ENCODE assay signal across 19 cellular contexts in the genomic region with DNA sequence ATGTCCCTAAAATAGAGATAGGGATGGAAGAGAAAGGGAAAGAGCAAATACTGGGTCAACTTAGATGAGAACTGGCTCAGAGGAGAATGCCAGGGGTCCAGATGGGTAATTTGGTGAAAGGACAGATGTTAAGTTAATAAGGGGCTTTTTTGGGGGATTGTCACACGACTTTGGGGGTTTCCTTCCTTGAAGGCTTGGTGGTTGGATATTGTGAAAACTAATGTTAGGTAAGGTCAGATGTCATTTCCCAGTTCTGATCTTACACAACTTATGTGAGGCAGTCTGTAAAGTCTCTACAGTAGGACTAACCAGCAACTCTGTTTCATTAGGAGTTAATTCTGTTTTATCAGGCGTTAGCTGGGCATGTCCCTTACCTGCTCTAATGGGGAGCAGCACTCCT.
"Had no signal": no experiment of that assay in that cellular context is flagged by ENCODE, and none has a peak within 500 bp of the region (broad histone marks: within the 10 kb centered on the region; RNA-seq: fewer than 3 reads in every experiment).

No MANE protein-coding gene starts in this region.

- H3K27ac ChIP-seq: esophagus muscularis mucosa, foreskin keratinocyte, gastroesophageal sphincter, heart left ventricle, hepatocyte, ovary, psoas muscle, sigmoid colon, thyroid gland had no signal

- H3K36me3 ChIP-seq: esophagus muscularis mucosa, gastroesophageal sphincter, heart left ventricle, ovary, sigmoid colon, thyroid gland had no signal

- H3K4me1 ChIP-seq: esophagus muscularis mucosa, gastroesophageal sphincter, heart left ventricle, psoas muscle, sigmoid colon, thyroid gland had no signal

- H3K27me3 ChIP-seq: esophagus muscularis mucosa, foreskin keratinocyte, gastroesophageal sphincter, heart left ventricle, hepatocyte, ovary, sigmoid colon, thyroid gland had no signal

- DNase-seq: effector memory CD4-positive, alpha-beta T cell; foreskin keratinocyte; heart left ventricle; kidney; natural killer cell; occipital lobe; ovary; posterior cingulate gyrus; psoas muscle; right cardiac atrium; sigmoid colon; stimulated activated CD4-positive, alpha-beta T cell treated with anti-CD3 and anti-CD28 coated beads, Interleukin-2, amount 100 ng/mL, for 24 hours; stimulated activated naive B cell treated with anti-CD40 and anti-IgM and Interleukin-4, amounts not matched to agents 10 μg/mL and 1 μg/mL and 100 μg/mL, for 72 hours; thyroid gland had no signal

- H3K9me3 ChIP-seq: psoas muscle, sigmoid colon, thyroid gland had no signal

- ATAC-seq: foreskin keratinocyte; gastroesophageal sphincter; heart left ventricle; left lobe of liver; natural killer cell; psoas muscle; right cardiac atrium; stimulated activated naive B cell treated with anti-CD40 and anti-IgM and Interleukin-4, amounts not matched to agents 10 μg/mL and 1 μg/mL and 100 μg/mL, for 72 hours had no signal

- H3K4me3 ChIP-seq: esophagus muscularis mucosa, gastroesophageal sphincter, heart left ventricle, hepatocyte, lung, ovary, psoas muscle, sigmoid colon, thyroid gland had no signal
